Comparison of ENCODE assay signal across 1 cellular context in the genomic region with DNA sequence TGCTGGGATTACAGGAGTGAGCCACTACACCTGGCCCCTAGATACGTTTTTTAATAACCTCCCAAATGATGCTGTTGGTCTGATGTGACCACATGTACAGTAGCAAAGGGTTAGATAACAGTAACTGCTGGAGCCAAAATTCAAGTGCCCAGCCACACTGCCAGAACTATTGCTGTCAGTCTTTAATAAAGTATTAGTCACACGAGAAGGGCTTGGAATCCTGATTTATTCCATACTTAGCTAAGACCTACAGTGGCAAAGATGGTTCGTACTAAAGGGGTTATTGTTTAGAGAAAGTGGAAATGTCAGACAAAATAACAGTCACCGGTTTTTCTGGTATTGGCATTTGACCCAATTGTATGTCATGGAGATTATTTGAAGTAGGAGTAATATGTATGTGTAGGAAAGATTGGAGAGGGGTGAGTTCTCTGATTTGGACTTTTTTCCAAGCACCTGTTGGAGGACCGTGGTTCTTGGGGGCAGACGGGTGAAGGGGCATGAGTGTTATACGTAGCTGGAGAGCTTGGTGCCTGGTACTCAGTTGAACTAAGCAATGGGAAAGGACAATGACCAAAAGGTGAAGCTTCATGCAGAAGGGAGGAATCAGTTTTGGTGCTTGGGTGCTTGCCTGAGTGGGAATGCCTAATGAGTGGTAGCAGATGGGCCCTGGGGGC.
TF ChIP-seq lines count a peak whose summit lies in the region.

No MANE protein-coding gene starts in this region.

TF ChIP-seq in K562, 482 proteins besides CTCF, POLR2A, EP300 and RAD21:
- TF ChIP-seq SMAD1 (IDR thresholded peaks at IDR 0.05; ENCODE audit: low read depth, low read length, partially characterized antibody) = peak; percentile 14
- peak; percentile 13; the same call in 1 of the 2 replicates for TF ChIP-seq POLR2H (tag; IDR thresholded peaks at IDR 0.05; ENCODE audit: low read depth)
- TF ChIP-seq, protein P1, sequence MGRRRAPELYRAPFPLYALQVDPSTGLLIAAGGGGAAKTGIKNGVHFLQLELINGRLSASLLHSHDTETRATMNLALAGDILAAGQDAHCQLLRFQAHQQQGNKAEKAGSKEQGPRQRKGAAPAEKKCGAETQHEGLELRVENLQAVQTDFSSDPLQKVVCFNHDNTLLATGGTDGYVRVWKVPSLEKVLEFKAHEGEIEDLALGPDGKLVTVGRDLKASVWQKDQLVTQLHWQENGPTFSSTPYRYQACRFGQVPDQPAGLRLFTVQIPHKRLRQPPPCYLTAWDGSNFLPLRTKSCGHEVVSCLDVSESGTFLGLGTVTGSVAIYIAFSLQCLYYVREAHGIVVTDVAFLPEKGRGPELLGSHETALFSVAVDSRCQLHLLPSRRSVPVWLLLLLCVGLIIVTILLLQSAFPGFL (CRISPR knock-in tag; IDR thresholded peaks at IDR 0.05) = no peak
- TF ChIP-seq HDAC2 (IDR thresholded peaks at IDR 0.05) = no peak
- TF ChIP-seq CHD7 (IDR thresholded peaks at IDR 0.05; ENCODE audit: low read depth, low read length) = peak; percentile 57
- no peak for TF ChIP-seq ZSCAN32 (CRISPR knock-in tag; IDR thresholded peaks at IDR 0.05)
- peak; percentile 69 for TF ChIP-seq ILF3 (IDR thresholded peaks at IDR 0.05; ENCODE audit: borderline replicate concordance)
- TF ChIP-seq OTX1 (CRISPR knock-in tag; IDR thresholded peaks at IDR 0.05) = no peak
- TF ChIP-seq POLR2AphosphoS5 (IDR thresholded peaks at IDR 0.05; ENCODE audit: control insufficient read depth, insufficient read depth, low read depth, low read length) = peak; percentile 33; the same call in 1 of the 2 replicates
- TF ChIP-seq POLR2AphosphoS2 (IDR thresholded peaks at IDR 0.05; ENCODE audit: low read length) = peak; percentile 93
- TF ChIP-seq SUPT5H (IDR thresholded peaks at IDR 0.05) = peak; percentile 9; the same call in 1 of the 2 replicates
- TF ChIP-seq PRMT5 (CRISPR knock-in tag; IDR thresholded peaks at IDR 0.05) = no peak
- TF ChIP-seq HNRNPK (IDR thresholded peaks at IDR 0.05; ENCODE audit: low read depth, low read length, poor library complexity, severe bottlenecking) = no peak
- TF ChIP-seq THRB (CRISPR knock-in tag; conservative IDR thresholded peaks at IDR 0.05) = 0 out of 2 replicates have a peak, but pooled peaks have one; percentile 49
- no peak for TF ChIP-seq CBX8 (IDR thresholded peaks at IDR 0.05; ENCODE audit: borderline replicate concordance, extremely low read depth, low read depth, low read length, poor library complexity, severe bottlenecking)
